13 cellular contexts compared by ENCODE assay signal in genomic region chr5:111946556-111946955, GRCh38.
A peak's percentile ranks its signal among the peaks of the same experiment; 100 is the strongest.
DNase-seq lines count a peak whose midpoint lies in the region; ATAC-seq and TF ChIP-seq lines count a peak whose summit lies in the region.
"Had no signal": no experiment of that assay in that cellular context is flagged by ENCODE, and none has a peak within 500 bp of the region (broad histone marks: within the 10 kb centered on the region; RNA-seq: fewer than 3 reads in every experiment).

No MANE protein-coding gene starts in this region.

- ATAC-seq in GM23338 = no peak
- no peak for ATAC-seq in HG03175 (IDR thresholded peaks at IDR 0.05; ENCODE audit: unreplicated experiment)
- ATAC-seq in GM18861 (IDR thresholded peaks at IDR 0.05; ENCODE audit: unreplicated experiment) = no peak
- ATAC-seq: HCT116 had no signal

- H3K9me2 ChIP-seq in GM23338 (ENCODE audit: insufficient read depth) = 0 out of 2 replicates have a peak, but pooled peaks cover 4% of the 10 kb centered on the region

- no peak overlapping the region for H3K27ac Mint-ChIP-seq in GM23338
- peak overlapping the region; percentile 97 for H3K27ac Mint-ChIP-seq in chondrocyte (ENCODE audit: unreplicated experiment)
- H3K27ac Mint-ChIP-seq: CD4-positive, alpha-beta memory T cell; H9 had no signal

- H3K9me3 Mint-ChIP-seq in GM23338 = no peaks in the 10 kb centered on the region
- H3K9me3 Mint-ChIP-seq in chondrocyte (ENCODE audit: low read depth) = peaks cover 12% of the 10 kb centered on the region
- H3K9me3 Mint-ChIP-seq: H9 had no signal

- in situ Hi-C loops in brain microvascular endothelial cell (cut with HindIII; ENCODE audit: low pct_ligation_motif_present, low sequenced_read_pairs) = no loop called here

- no peak overlapping the region for H3K4me2 ChIP-seq in GM23338

- DNase-seq in GM23338 (ENCODE audit: low spot score) = no peak
- DNase-seq in brain microvascular endothelial cell = no peak
- DNase-seq in chondrocyte (ENCODE audit: low spot score) = no peak
- DNase-seq in COR-L47 (lab: John Stamatoyannopoulos, UW) = no peak
- DNase-seq: Caco-2; CD4-positive, alpha-beta memory T cell; DMS153; EL; GF-D8; H9 had no signal

- no peaks in the 10 kb centered on the region; the same call in 2 of the 3 replicates for H3K4me1 Mint-ChIP-seq in GM23338
- H3K4me1 Mint-ChIP-seq in chondrocyte (ENCODE audit: low read depth) = peaks cover 78% of the 10 kb centered on the region
- H3K4me1 Mint-ChIP-seq: CD4-positive, alpha-beta memory T cell had no signal

- no peaks in the 10 kb centered on the region for H3K36me3 ChIP-seq in GM23338 (ENCODE audit: insufficient read depth)
- no peaks in the 10 kb centered on the region for H3K36me3 ChIP-seq in brain microvascular endothelial cell (replicated peaks)

- H3K27me3 ChIP-seq in GM23338 (ENCODE audit: insufficient read depth) = no peaks in the 10 kb centered on the region
- H3K27me3 ChIP-seq in brain microvascular endothelial cell (replicated peaks) = no peaks in the 10 kb centered on the region

- H3K79me2 ChIP-seq in GM23338 (replicated peaks; ENCODE audit: insufficient read depth) = no peaks in the 10 kb centered on the region

- TF ChIP-seq CTCF in GM23338 (conservative IDR thresholded peaks at IDR 0.05; ENCODE audit: low read depth in 2 of 2) = no peak
- no peak for TF ChIP-seq CTCF in brain microvascular endothelial cell (IDR thresholded peaks at IDR 0.05; ENCODE audit: low read depth, low read length, missing control alignments)
- TF ChIP-seq CTCF in chondrocyte (IDR thresholded peaks at IDR 0.05) = no peak

- H3K36me3 Mint-ChIP-seq in GM23338 (ENCODE audit: low read depth) = no peaks in the 10 kb centered on the region
- H3K36me3 Mint-ChIP-seq in chondrocyte (ENCODE audit: low read depth) = peaks cover 5% of the 10 kb centered on the region
- H3K36me3 Mint-ChIP-seq: CD4-positive, alpha-beta memory T cell had no signal

- H4K20me1 ChIP-seq in GM23338 (replicated peaks; ENCODE audit: insufficient read depth) = no peaks in the 10 kb centered on the region

- H3K4me1 ChIP-seq in GM23338 (ENCODE audit: insufficient read depth) = no peaks in the 10 kb centered on the region
- H3K4me1 ChIP-seq: Caco-2 had no signal

- no peaks in the 10 kb centered on the region for H3F3A ChIP-seq in GM23338 (replicated peaks; ENCODE audit: low read depth)

- H3K27me3 Mint-ChIP-seq in GM23338 (ENCODE audit: insufficient read depth, low read depth, poor library complexity) = no peaks in the 10 kb centered on the region
- no peaks in the 10 kb centered on the region for H3K27me3 Mint-ChIP-seq in chondrocyte (ENCODE audit: low read depth)

- no peak overlapping the region for H3K27ac ChIP-seq in GM23338 (ENCODE audit: low read depth)
- H3K27ac ChIP-seq in brain microvascular endothelial cell = peak overlapping the region; percentile 73

- H3K4me3 ChIP-seq in GM23338 = no peak overlapping the region
- no peak overlapping the region for H3K4me3 ChIP-seq in brain microvascular endothelial cell (ENCODE audit: low read depth, low read length)

- H3K4me3 Mint-ChIP-seq in GM23338 (no peak overlapping the region), chondrocyte (ENCODE audit: unreplicated experiment) (no peak overlapping the region)
- H3K4me3 Mint-ChIP-seq: CD4-positive, alpha-beta memory T cell; H9 had no signal

- H2AFZ ChIP-seq in GM23338 = 0 out of 2 replicates have a peak overlapping the region, but pooled peaks have one; percentile 56

TF ChIP-seq in GM23338, 12 proteins besides CTCF, POLR2A, EP300 and RAD21:
- TF ChIP-seq EZH2phosphoT487 (IDR thresholded peaks at IDR 0.05; ENCODE audit: unreplicated experiment) = no peak
- no peak for TF ChIP-seq POLR2AphosphoS5 (IDR thresholded peaks at IDR 0.05; ENCODE audit: low read depth)
- no peak for TF ChIP-seq NANOG (IDR thresholded peaks at IDR 0.05; ENCODE audit: borderline replicate concordance)
- no peak for TF ChIP-seq CREB1 (CRISPR knock-in tag; IDR thresholded peaks at IDR 0.05; ENCODE audit: low read depth)
- no peak for TF ChIP-seq STAT1 (IDR thresholded peaks at IDR 0.05; ENCODE audit: unreplicated experiment)
